Comparison of ENCODE assay signal across 8 cellular contexts in genomic region chr2:218569661-218570500, GRCh38. TPM values are rescaled to one million over a fixed set of nuclear protein-coding genes. Genes with fewer than 3 reads are reported as not detected.
DNase-seq lines count a peak whose midpoint lies in the region; ATAC-seq and TF ChIP-seq lines count a peak whose summit lies in the region.

No MANE protein-coding gene starts in this region.

- peak; percentile 12 for DNase-seq in stimulated activated CD4-positive, alpha-beta T cell treated with anti-CD3 and anti-CD28 coated beads, Interleukin-15, amount 100 ng/mL, for 24 hours
- DNase-seq in stimulated activated CD4-positive, alpha-beta T cell treated with anti-CD3 and anti-CD28 coated beads, Interleukin-4, amount 100 ng/mL, for 1 hour: no peak
- DNase-seq in SK-N-DZ (ENCODE audit: low spot score) (peak; percentile 7), endothelial cell (ENCODE audit: low spot score) (no peak), middle frontal gyrus (ENCODE audit: extremely low spot score, low spot score) (no peak)
- peak in 1 of 10 donors; percentile 9 for DNase-seq in naive thymus-derived CD8-positive, alpha-beta T cell

- peak overlapping the region; percentile 97 for H3K27ac Mint-ChIP-seq in endothelial cell (ENCODE audit: unreplicated experiment)
- peak overlapping the region; percentile 92 to 100 (median 100) for H3K27ac Mint-ChIP-seq in naive thymus-derived CD8-positive, alpha-beta T cell

- peaks cover 11% of the 10 kb centered on the region for H3K27me3 Mint-ChIP-seq in endothelial cell (ENCODE audit: unreplicated experiment)
- H3K27me3 Mint-ChIP-seq in naive thymus-derived CD8-positive, alpha-beta T cell: no peaks in the 10 kb centered on the region

- peaks cover 27% of the 10 kb centered on the region for H3K4me1 Mint-ChIP-seq in endothelial cell (ENCODE audit: unreplicated experiment)
- H3K4me1 Mint-ChIP-seq in naive thymus-derived CD8-positive, alpha-beta T cell: peaks cover 31 to 67% (median 63%) of the 10 kb centered on the region in 4 donors

- peaks cover 19% of the 10 kb centered on the region for H3K36me3 Mint-ChIP-seq in endothelial cell (ENCODE audit: low read depth, unreplicated experiment)
- peaks cover 0 to 50% (median 9%) of the 10 kb centered on the region in 3 donors for H3K36me3 Mint-ChIP-seq in naive thymus-derived CD8-positive, alpha-beta T cell

- POLR2A ChIA-PET in naive thymus-derived CD8-positive, alpha-beta T cell (lab: Charles Lee): no interaction called here

- ATAC-seq in naive thymus-derived CD8-positive, alpha-beta T cell: no peak
- ATAC-seq in HG03354 (IDR thresholded peaks at IDR 0.05; ENCODE audit: poor library complexity, severe bottlenecking, unreplicated experiment) (no peak), GM18517 (IDR thresholded peaks at IDR 0.05; ENCODE audit: unreplicated experiment) (no peak)

- no peak for TF ChIP-seq CTCF in endothelial cell (IDR thresholded peaks at IDR 0.05; ENCODE audit: unreplicated experiment)

- no peaks in the 10 kb centered on the region for H3K9me3 Mint-ChIP-seq in endothelial cell (ENCODE audit: unreplicated experiment)
- no peaks in the 10 kb centered on the region for H3K9me3 Mint-ChIP-seq in naive thymus-derived CD8-positive, alpha-beta T cell

- H3K4me3 Mint-ChIP-seq in endothelial cell (ENCODE audit: unreplicated experiment): peak overlapping the region; percentile 97
- H3K4me3 Mint-ChIP-seq in naive thymus-derived CD8-positive, alpha-beta T cell: peak overlapping the region; percentile 91 to 98 (median 95)

RNA-seq across cellular contexts. Expression of gene CNOT9, which starts 1.2 kb away (rescaled TPM):
- polyA plus RNA-seq in SK-N-DZ (2014; cell fraction: cytosol; rRNA removed): 67.4 and 68.5 TPM in 2 replicates
- polyA plus RNA-seq in SK-N-DZ (2014; cell fraction: nucleus; rRNA removed): 92.0 and 102 TPM in 2 replicates
- 56.1 TPM for total RNA-seq in endothelial cell (ENCODE audit: unreplicated experiment)
- 10 to 100 TPM; 55.0 to 64.0 TPM for total RNA-seq in naive thymus-derived CD8-positive, alpha-beta T cell
- 10 to 100 TPM; 17.5 to 19.9 (median 19.0) TPM for polyA plus RNA-seq in naive thymus-derived CD8-positive, alpha-beta T cell

RNA-seq across cellular contexts. Expression of gene USP37, which starts 1.7 kb away (rescaled TPM):
- 12.6 and 15.5 TPM in 2 replicates for polyA plus RNA-seq in SK-N-DZ (2014; cell fraction: cytosol; rRNA removed)
- polyA plus RNA-seq in SK-N-DZ (2014; cell fraction: nucleus; rRNA removed): 12.1 and 17.8 TPM in 2 replicates
- total RNA-seq in endothelial cell (ENCODE audit: unreplicated experiment): 16.1 TPM
- 10 to 100 TPM; 19.9 to 25.2 TPM for total RNA-seq in naive thymus-derived CD8-positive, alpha-beta T cell
- 10 to 100 TPM in 1 of 3 donors, 1 to 10 TPM in 2; 8.6 to 11.6 (median 9.0) TPM for polyA plus RNA-seq in naive thymus-derived CD8-positive, alpha-beta T cell

RNA-seq across cellular contexts. Expression of gene PLCD4, which starts 37.8 kb away (rescaled TPM):
- polyA plus RNA-seq in SK-N-DZ (2014; cell fraction: cytosol; rRNA removed): 0.16 TPM in 1 of 2 replicates, not detected in the other
- 0.39 and 0.63 TPM in 2 replicates for polyA plus RNA-seq in SK-N-DZ (2014; cell fraction: nucleus; rRNA removed)
- total RNA-seq in endothelial cell (ENCODE audit: unreplicated experiment): 90.2 TPM
- 1 to 10 TPM in 1 of 2 experiments, under 1 TPM in 1; 0.58 to 1.3 TPM for total RNA-seq in naive thymus-derived CD8-positive, alpha-beta T cell
- under 1 TPM; 0.13 to 0.25 (median 0.15) TPM for polyA plus RNA-seq in naive thymus-derived CD8-positive, alpha-beta T cell

Comparison
In these comparisons a context has a peak if more than half of its experiments do, and no peak if none do; other contexts are left out.
1. DNase-seq: peak in stimulated activated CD4-positive, alpha-beta T cell treated with anti-CD3 and anti-CD28 coated beads, Interleukin-15, amount 100 ng/mL, for 24 hours (single experiment) and SK-N-DZ (single experiment); none in stimulated activated CD4-positive, alpha-beta T cell treated with anti-CD3 and anti-CD28 coated beads, Interleukin-4, amount 100 ng/mL, for 1 hour (single experiment), endothelial cell (single experiment) and middle frontal gyrus (single experiment).
2. RNA of gene PLCD4, which starts 37.8 kb away (total RNA-seq): 90.2 TPM in endothelial cell (single experiment); 0.58 to 1.3 TPM in naive thymus-derived CD8-positive, alpha-beta T cell; every median in the first group is over 10 times any median in the second.